In the genomic region with DNA sequence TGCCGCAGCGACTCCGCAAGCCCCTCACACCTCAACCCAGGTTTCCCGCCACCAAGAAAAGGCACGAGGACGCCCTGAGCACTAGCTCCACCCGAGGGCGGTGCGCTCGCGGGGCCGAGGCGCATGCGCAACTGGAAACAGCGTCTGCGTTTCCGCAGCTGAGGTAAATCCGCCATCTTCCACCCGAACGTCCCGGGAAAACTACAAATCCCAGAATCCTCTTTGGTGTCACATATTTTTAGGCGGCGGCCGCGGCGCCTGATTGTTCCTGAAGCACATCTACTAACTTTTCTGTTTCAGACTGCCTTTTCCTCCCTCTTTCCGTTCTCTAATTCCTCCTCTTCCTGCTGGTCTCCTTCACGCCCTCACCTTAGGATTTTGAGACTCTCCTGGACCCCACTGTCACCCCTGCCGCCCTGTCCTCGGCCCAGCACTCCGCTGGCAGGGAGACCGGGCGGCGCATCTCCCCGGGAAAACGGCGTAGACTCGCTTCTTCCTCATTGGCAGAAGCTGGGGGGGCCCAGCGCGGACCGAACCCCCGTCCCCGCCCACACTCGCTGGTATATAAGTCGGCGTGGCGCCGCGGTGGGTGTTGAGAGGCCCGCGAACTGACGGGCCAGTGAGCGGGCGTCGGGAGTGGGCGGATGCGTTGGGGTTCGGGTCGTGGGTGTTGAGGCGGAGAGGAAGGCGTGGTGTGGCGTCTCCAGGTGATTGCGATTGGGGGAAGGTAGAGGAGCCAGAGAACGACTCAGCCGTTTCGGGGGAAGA, we compare ENCODE assay signal across 8 cellular contexts. TPM values are rescaled to one million over a fixed set of nuclear protein-coding genes. Genes with fewer than 3 reads are reported as not detected.
DNase-seq lines count a peak whose midpoint lies in the region; ATAC-seq and TF ChIP-seq lines count a peak whose summit lies in the region.

A gene with protein sequence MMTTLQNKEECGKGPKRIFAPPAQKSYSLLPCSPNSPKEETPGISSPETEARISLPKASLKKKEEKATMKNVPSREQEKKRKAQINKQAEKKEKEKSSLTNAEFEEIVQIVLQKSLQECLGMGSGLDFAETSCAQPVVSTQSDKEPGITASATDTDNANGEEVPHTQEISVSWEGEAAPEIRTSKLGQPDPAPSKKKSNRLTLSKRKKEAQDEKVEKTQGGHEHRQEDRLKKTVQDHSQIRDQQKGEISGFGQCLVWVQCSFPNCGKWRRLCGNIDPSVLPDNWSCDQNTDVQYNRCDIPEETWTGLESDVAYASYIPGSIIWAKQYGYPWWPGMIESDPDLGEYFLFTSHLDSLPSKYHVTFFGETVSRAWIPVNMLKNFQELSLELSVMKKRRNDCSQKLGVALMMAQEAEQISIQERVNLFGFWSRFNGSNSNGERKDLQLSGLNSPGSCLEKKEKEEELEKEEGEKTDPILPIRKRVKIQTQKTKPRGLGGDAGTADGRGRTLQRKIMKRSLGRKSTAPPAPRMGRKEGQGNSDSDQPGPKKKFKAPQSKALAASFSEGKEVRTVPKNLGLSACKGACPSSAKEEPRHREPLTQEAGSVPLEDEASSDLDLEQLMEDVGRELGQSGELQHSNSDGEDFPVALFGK (minus strand): TSS at position 505 of the 768 bp plus-strand sequence. CDS start 8,054 bp downstream, outside the sequence.

- H3K9me3 ChIP-seq in parathyroid adenoma (ENCODE audit: control insufficient read depth, low read length) (no peaks in the 10 kb centered on the region), tibial nerve (no peaks in the 10 kb centered on the region)

- peak; percentile 96 to 100 for TF ChIP-seq POLR2A in tibial nerve (IDR thresholded peaks at IDR 0.05)

- TF ChIP-seq CTCF in GM12865 (IDR thresholded peaks at IDR 0.05; ENCODE audit: insufficient read depth, low read depth, low read length, missing control alignments) (no peak), parathyroid adenoma (IDR thresholded peaks at IDR 0.05) (peak; percentile 22), tibial nerve (IDR thresholded peaks at IDR 0.05) (peak in 1 of 5 experiments; percentile 11)

- no peaks in the 10 kb centered on the region for H3K27me3 ChIP-seq in parathyroid adenoma (ENCODE audit: control insufficient read depth, insufficient read depth, low read length)
- no peaks in the 10 kb centered on the region for H3K27me3 ChIP-seq in tibial nerve

- ATAC-seq in HG02763 (IDR thresholded peaks at IDR 0.05; ENCODE audit: unreplicated experiment) = peak; percentile 43

- H2AFZ ChIP-seq in parathyroid adenoma = peak within 1 kb of the TSS; percentile 99

- peak; percentile 89 to 100 for TF ChIP-seq EP300 in tibial nerve (IDR thresholded peaks at IDR 0.05)

- H3K4me1 ChIP-seq in parathyroid adenoma = peaks cover 23% of the 10 kb centered on the region
- H3K4me1 ChIP-seq in tibial nerve = peaks cover 0 to 41% (median 19%) of the 10 kb centered on the region in 4 donors

- peak; percentile 99 for DNase-seq in GM12865 (ENCODE audit: low read depth)
- DNase-seq in NCI-H1417 treated with DMSO at 0.1 percent for 48 hours (lab: John Stamatoyannopoulos, UW) = peak; percentile 93
- peak; percentile 99 for DNase-seq in SW480 (ENCODE audit: low spot score)
- peak; percentile 97 for DNase-seq in cardiac septum (ENCODE audit: low spot score)
- DNase-seq in tibial nerve (ENCODE audit: low spot score in 2 of 2) = peak; percentile 94 to 95

- WGBS in adipose tissue, 3 donors = 1% methylated on average over 66 of the region's 66 CpGs
- WGBS in tibial nerve, 2 donors = 0 to 1% methylated on average over 51 to 66 of the region's 66 CpGs

- peak within 1 kb of the TSS; percentile 100 for H3K9ac ChIP-seq in parathyroid adenoma

- H3K4me2 ChIP-seq in parathyroid adenoma (ENCODE audit: low read length) = peak within 1 kb of the TSS; percentile 99

- intact Hi-C loops in cardiac septum (cut with DNase I) = loop anchor here (1.0 kb wide), 1 partner anchor 8 kb away; a partner anchor contains a TSS

- H3K36me3 ChIP-seq in parathyroid adenoma (ENCODE audit: control insufficient read depth, insufficient read depth, low read length) = no peaks in the 10 kb centered on the region
- peaks cover 0 to 28% (median 0%) of the 10 kb centered on the region in 3 donors for H3K36me3 ChIP-seq in tibial nerve

- H3K79me2 ChIP-seq in parathyroid adenoma = peaks cover 3% of the 10 kb centered on the region

- H3K27ac ChIP-seq in adipose tissue (ENCODE audit: low read depth, low read length) (peak within 1 kb of the TSS; percentile 93), parathyroid adenoma (peak within 1 kb of the TSS; percentile 100), tibial nerve (peak within 1 kb of the TSS; percentile 97 to 100 (median 100))

- H3K4me3 ChIP-seq in GM12865 (ENCODE audit: low read depth, low read length) (peak within 1 kb of the TSS; percentile 64), parathyroid adenoma (ENCODE audit: low read depth, low read length) (peak within 1 kb of the TSS; percentile 99), tibial nerve (peak within 1 kb of the TSS; percentile 74 to 97 (median 86))

RNA-seq across cellular contexts. Expression of the gene that starts here (rescaled TPM):
- 1 to 10 TPM; 3.5 to 9.6 (median 5.5) TPM for polyA plus RNA-seq in adipose tissue
- total RNA-seq in cardiac septum = 3.4 TPM
- total RNA-seq in tibial nerve = 1 to 10 TPM; 3.6 to 7.3 (median 4.9) TPM

Comparison
In these comparisons a context has a peak if more than half of its experiments do, and no peak if none do; other contexts are left out.
1. Peak in every context shown above with its lines: DNase-seq, ATAC-seq, H3K4me3 ChIP-seq and H3K27ac ChIP-seq.